11 cellular contexts compared by ENCODE assay signal in genomic region chr11:3989251-3989650, GRCh38.
A peak's percentile ranks its signal among the peaks of the same experiment; 100 is the strongest.
DNase-seq lines count a peak whose midpoint lies in the region; ATAC-seq lines count a peak whose summit lies in the region.
"Had no signal": no experiment of that assay in that cellular context is flagged by ENCODE, and none has a peak within 500 bp of the region (broad histone marks: within the 10 kb centered on the region; RNA-seq: fewer than 3 reads in every experiment).

No MANE protein-coding gene starts in this region.

- DNase-seq in activated CD4-positive, alpha-beta T cell treated with anti-CD3 and anti-CD28 coated beads for 36 hours: no peak
- DNase-seq in activated CD4-positive, alpha-beta T cell treated with anti-CD3 and anti-CD28 coated beads, Interleukin-2, amount 50 U/mL, for 1 hour: no peak
- DNase-seq in adipocyte (ENCODE audit: low read depth): no peak
- DNase-seq in stimulated activated naive CD8-positive, alpha-beta T cell treated with anti-CD3 and anti-CD28 coated beads, Interleukin-15, amount 100 ng/mL, for 72 hours: no peak
- DNase-seq: activated gamma-delta T cell, Calu3, NCI-H2029 had no signal

- H3K27ac Mint-ChIP-seq in activated CD4-positive, alpha-beta T cell treated with anti-CD3 and anti-CD28 coated beads for 36 hours: peak overlapping the region; percentile 52
- H3K27ac Mint-ChIP-seq in stimulated activated naive CD8-positive, alpha-beta T cell treated with anti-CD3 and anti-CD28 coated beads, Interleukin-15, amount 100 ng/mL, for 72 hours: no peak overlapping the region

- peak overlapping the region; percentile 21 for H3K9ac ChIP-seq in adipocyte (ENCODE audit: low read length)
- no peak overlapping the region for H3K9ac ChIP-seq in iPS-15b (ENCODE audit: low read depth, low read length)

- POLR2A ChIA-PET in activated CD4-positive, alpha-beta T cell treated with anti-CD3 and anti-CD28 coated beads for 36 hours (lab: Charles Lee): no interaction called here

- H3K4me1 ChIP-seq in adipocyte (ENCODE audit: control insufficient read depth, insufficient read depth, low read length) (no peaks in the 10 kb centered on the region), iPS-15b (ENCODE audit: control insufficient read depth, insufficient read depth, low read length) (no peaks in the 10 kb centered on the region)

- CTCF ChIA-PET in activated CD4-positive, alpha-beta T cell treated with anti-CD3 and anti-CD28 coated beads for 36 hours (lab: Charles Lee): interaction anchor here (0.6 to 2.9 kb wide), 6 partner anchors 12 to 134 kb away, joined by 3 to 10 read pairs (median 4); no protein-coding TSS in a partner anchor

- H3K4me3 Mint-ChIP-seq in activated CD4-positive, alpha-beta T cell treated with anti-CD3 and anti-CD28 coated beads for 36 hours: no peak overlapping the region
- H3K4me3 Mint-ChIP-seq in stimulated activated naive CD8-positive, alpha-beta T cell treated with anti-CD3 and anti-CD28 coated beads, Interleukin-15, amount 100 ng/mL, for 72 hours: peak overlapping the region; percentile 36 to 41

- intact Hi-C loops in activated CD4-positive, alpha-beta T cell treated with anti-CD3 and anti-CD28 coated beads for 36 hours (cut with DNase I, micrococcal nuclease): loop anchor here in 1 of 2 experiments (10.0 kb wide), 1 partner anchor 134 kb away; the partner anchor contains the start of gene STIM1

- no peaks in the 10 kb centered on the region for H3K27me3 ChIP-seq in adipocyte (replicated peaks; ENCODE audit: control insufficient read depth, insufficient read depth, low read length)
- peaks cover 2% of the 10 kb centered on the region for H3K27me3 ChIP-seq in iPS-15b (ENCODE audit: control insufficient read depth, insufficient read depth, low read length)

- H3K36me3 Mint-ChIP-seq in activated CD4-positive, alpha-beta T cell treated with anti-CD3 and anti-CD28 coated beads for 36 hours (ENCODE audit: low read depth): peaks cover 36% of the 10 kb centered on the region

- H3K4me3 ChIP-seq in adipocyte (ENCODE audit: low read length): peak overlapping the region; percentile 60
- H3K4me3 ChIP-seq in iPS-15b (ENCODE audit: low read depth, low read length): peak overlapping the region; percentile 10

- peaks cover 6% of the 10 kb centered on the region for H3K9me3 ChIP-seq in adipocyte (ENCODE audit: control insufficient read depth, low read length)
- no peaks in the 10 kb centered on the region for H3K9me3 ChIP-seq in iPS-15b (ENCODE audit: control insufficient read depth, insufficient read depth, low read length)

- H3K36me3 ChIP-seq in adipocyte (ENCODE audit: control insufficient read depth, insufficient read depth, low read length, severe bottlenecking): peaks cover 4% of the 10 kb centered on the region
- H3K36me3 ChIP-seq in iPS-15b (ENCODE audit: control insufficient read depth, insufficient read depth, low read length): no peaks in the 10 kb centered on the region

- peaks cover 65% of the 10 kb centered on the region for H3K4me1 Mint-ChIP-seq in activated CD4-positive, alpha-beta T cell treated with anti-CD3 and anti-CD28 coated beads for 36 hours
- peaks cover 75% of the 10 kb centered on the region for H3K4me1 Mint-ChIP-seq in stimulated activated naive CD8-positive, alpha-beta T cell treated with anti-CD3 and anti-CD28 coated beads, Interleukin-15, amount 100 ng/mL, for 72 hours

- peaks cover 19% of the 10 kb centered on the region for H3K9me3 Mint-ChIP-seq in activated CD4-positive, alpha-beta T cell treated with anti-CD3 and anti-CD28 coated beads for 36 hours (ENCODE audit: low read depth)
- H3K9me3 Mint-ChIP-seq in stimulated activated naive CD8-positive, alpha-beta T cell treated with anti-CD3 and anti-CD28 coated beads, Interleukin-15, amount 100 ng/mL, for 72 hours: peaks cover 5 to 13% of the 10 kb centered on the region in 2 donors

- H3K27me3 Mint-ChIP-seq in activated CD4-positive, alpha-beta T cell treated with anti-CD3 and anti-CD28 coated beads for 36 hours: no peaks in the 10 kb centered on the region
- no peaks in the 10 kb centered on the region for H3K27me3 Mint-ChIP-seq in stimulated activated naive CD8-positive, alpha-beta T cell treated with anti-CD3 and anti-CD28 coated beads, Interleukin-15, amount 100 ng/mL, for 72 hours

- ATAC-seq in activated CD4-positive, alpha-beta T cell treated with anti-CD3 and anti-CD28 coated beads for 36 hours: no peak
- no peak for ATAC-seq in stimulated activated naive CD8-positive, alpha-beta T cell treated with anti-CD3 and anti-CD28 coated beads, Interleukin-15, amount 100 ng/mL, for 72 hours
- no peak for ATAC-seq in GM21526 (IDR thresholded peaks at IDR 0.05; ENCODE audit: low FRiP score, unreplicated experiment)
- ATAC-seq in GM19452 (IDR thresholded peaks at IDR 0.05; ENCODE audit: unreplicated experiment): no peak
- ATAC-seq in GM21786 (IDR thresholded peaks at IDR 0.05; ENCODE audit: unreplicated experiment): no peak
